In genomic region chr3:110579841-110580550, GRCh38 we compare ENCODE assay signal across 1 cellular context.
TF ChIP-seq lines count a peak whose summit lies in the region.

No MANE protein-coding gene starts in this region.

TF ChIP-seq in HCT116, 20 proteins besides CTCF, POLR2A, EP300 and RAD21 (continued from another document):
- TF ChIP-seq EGR1 (IDR thresholded peaks at IDR 0.05; ENCODE audit: low read depth) (no peak), EZH2phosphoT487 (IDR thresholded peaks at IDR 0.05; ENCODE audit: borderline replicate concordance) (no peak), ZBTB33 (IDR thresholded peaks at IDR 0.05; ENCODE audit: extremely low read depth, insufficient replicate concordance, low read length) (no peak), ATF3 (IDR thresholded peaks at IDR 0.05) (no peak), YY1 (IDR thresholded peaks at IDR 0.05; ENCODE audit: extremely low read depth, insufficient replicate concordance, low read depth, low read length) (no peak)
